Comparison of ENCODE assay signal across 19 cellular contexts in the genomic region with DNA sequence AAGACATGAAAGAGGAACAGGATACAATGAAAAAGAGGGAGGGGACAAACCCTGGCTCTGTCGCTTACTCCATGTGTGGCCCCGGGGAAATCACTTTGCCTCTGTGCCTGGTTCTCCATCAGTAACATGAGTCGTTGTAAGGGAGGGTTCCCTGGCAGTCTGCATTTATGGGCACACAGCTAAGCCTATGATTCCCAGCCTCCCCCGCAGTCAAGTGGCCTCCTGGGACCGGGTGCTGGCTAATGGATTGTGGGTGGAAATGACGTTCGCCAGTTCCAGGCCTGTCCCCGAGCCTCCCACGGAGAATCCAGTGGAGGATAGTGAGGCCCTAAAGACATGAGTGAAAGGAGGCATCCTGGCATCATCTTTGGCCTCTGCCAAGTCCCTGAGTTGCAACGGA. TPM values are rescaled to one million over a fixed set of nuclear protein-coding genes. Genes with fewer than 3 reads are reported as not detected.
A peak's percentile ranks its signal among the peaks of the same experiment; 100 is the strongest.
DNase-seq lines count a peak whose midpoint lies in the region; ATAC-seq and TF ChIP-seq lines count a peak whose summit lies in the region.
"Had no signal": no experiment of that assay in that cellular context is flagged by ENCODE, and none has a peak within 500 bp of the region (broad histone marks: within the 10 kb centered on the region; RNA-seq: fewer than 3 reads in every experiment).

No MANE protein-coding gene starts in this region.

- intact Hi-C loops in dorsolateral prefrontal cortex (cut with DNase I) (no loop called here), posterior cingulate gyrus (cut with DNase I) (no loop called here)
- intact Hi-C loops in CD8-positive, alpha-beta T cell (cut with DNase I, micrococcal nuclease) = no loop called here

- no peaks in the 10 kb centered on the region for H3K9me3 ChIP-seq in CD8-positive, alpha-beta T cell (ENCODE audit: low read length)
- H3K9me3 ChIP-seq: SJSA1, thyroid gland had no signal

- TF ChIP-seq CTCF in dorsolateral prefrontal cortex (IDR thresholded peaks at IDR 0.05 in 54 of 56, conservative IDR thresholded peaks at IDR 0.05 in 2 of 56; ENCODE audit: low read depth in 1 of 56, partially characterized antibody in 56 of 56) (no peak), chondrocyte (IDR thresholded peaks at IDR 0.05) (no peak)
- TF ChIP-seq CTCF in CD8-positive, alpha-beta T cell (IDR thresholded peaks at IDR 0.05) = no peak

- ATAC-seq in CD8-positive, alpha-beta T cell = no peak
- ATAC-seq in HG02870 (IDR thresholded peaks at IDR 0.05; ENCODE audit: unreplicated experiment) = no peak

- peak overlapping the region in 1 of 59 donors; percentile 1 for H3K4me3 ChIP-seq in dorsolateral prefrontal cortex
- H3K4me3 ChIP-seq in CD8-positive, alpha-beta T cell (ENCODE audit: low read depth, low read length) = no peak overlapping the region
- H3K4me3 ChIP-seq: SJSA1, skin epidermis, thyroid gland had no signal

- POLR2A ChIA-PET in CD8-positive, alpha-beta T cell (lab: Charles Lee) = no interaction called here

- CTCF ChIA-PET in CD8-positive, alpha-beta T cell (lab: Charles Lee) = interaction anchor here (1.3 kb wide), 1 partner anchor 55 kb away, joined by 3 read pairs; no protein-coding TSS in a partner anchor

- H3K4me1 Mint-ChIP-seq in CD8-positive, alpha-beta T cell (ENCODE audit: low read depth) = no peaks in the 10 kb centered on the region
- H3K4me1 Mint-ChIP-seq in chondrocyte (ENCODE audit: low read depth) = no peaks in the 10 kb centered on the region
- H3K4me1 Mint-ChIP-seq: mesothelial cell of epicardium had no signal

- no peak overlapping the region for H3K27ac Mint-ChIP-seq in CD8-positive, alpha-beta T cell
- no peak overlapping the region for H3K27ac Mint-ChIP-seq in chondrocyte (ENCODE audit: unreplicated experiment)
- H3K27ac Mint-ChIP-seq: B cell, mesothelial cell of epicardium had no signal

- no peaks in the 10 kb centered on the region for H3K27me3 Mint-ChIP-seq in CD8-positive, alpha-beta T cell (ENCODE audit: low read depth)
- no peaks in the 10 kb centered on the region for H3K27me3 Mint-ChIP-seq in chondrocyte (ENCODE audit: low read depth)
- H3K27me3 Mint-ChIP-seq: B cell had no signal

- H3K27ac ChIP-seq in dorsolateral prefrontal cortex = peak overlapping the region in 28 of 59 donors; percentile 5 to 67 (median 32)
- no peak overlapping the region for H3K27ac ChIP-seq in CD8-positive, alpha-beta T cell (ENCODE audit: low read depth, low read length)
- H3K27ac ChIP-seq: HL-60, SJSA1, skin epidermis, thyroid gland had no signal

- no peaks in the 10 kb centered on the region for H3K9me3 Mint-ChIP-seq in CD8-positive, alpha-beta T cell
- no peaks in the 10 kb centered on the region for H3K9me3 Mint-ChIP-seq in chondrocyte (ENCODE audit: low read depth)
- H3K9me3 Mint-ChIP-seq: mesothelial cell of epicardium had no signal

- H3K36me3 ChIP-seq in CD8-positive, alpha-beta T cell (ENCODE audit: insufficient read depth, low read length) = no peaks in the 10 kb centered on the region
- H3K36me3 ChIP-seq: thyroid gland had no signal

- H3K36me3 Mint-ChIP-seq in CD8-positive, alpha-beta T cell = peaks cover 10% of the 10 kb centered on the region
- H3K36me3 Mint-ChIP-seq in chondrocyte (ENCODE audit: low read depth) = peaks cover 7% of the 10 kb centered on the region

- no peaks in the 10 kb centered on the region for H3K4me1 ChIP-seq in CD8-positive, alpha-beta T cell (ENCODE audit: insufficient read depth, low read length)
- H3K4me1 ChIP-seq: thyroid gland had no signal

- no peaks in the 10 kb centered on the region for H3K27me3 ChIP-seq in dorsolateral prefrontal cortex
- no peaks in the 10 kb centered on the region for H3K27me3 ChIP-seq in CD8-positive, alpha-beta T cell (ENCODE audit: insufficient read depth, low read length)
- H3K27me3 ChIP-seq: SJSA1, thyroid gland had no signal

- H3K4me3 Mint-ChIP-seq in CD8-positive, alpha-beta T cell = no peak overlapping the region
- H3K4me3 Mint-ChIP-seq in chondrocyte (ENCODE audit: unreplicated experiment) = no peak overlapping the region
- H3K4me3 Mint-ChIP-seq: B cell, mesothelial cell of epicardium had no signal

- DNase-seq in DMS153 treated with DMSO at 0.1 percent for 48 hours (lab: John Stamatoyannopoulos, UW; ENCODE audit: unreplicated experiment) = peak; percentile 67
- peak; percentile 47 for DNase-seq in NCI-H1436 treated with DMSO at 0.1 percent for 48 hours (lab: John Stamatoyannopoulos, UW)
- peak in 6 of 10 donors; percentile 61 to 83 (median 66) for DNase-seq in dorsolateral prefrontal cortex
- peak in 7 of 10 donors; percentile 50 to 92 (median 62) for DNase-seq in posterior cingulate gyrus
- no peak for DNase-seq in CD8-positive, alpha-beta T cell
- no peak for DNase-seq in chondrocyte (ENCODE audit: low spot score)
- DNase-seq: activated CD8-positive, alpha-beta memory T cell treated with anti-CD3 and anti-CD28 coated beads, Interleukin-2, amount 50 U/mL, for 4 hours; activated gamma-delta T cell; foreskin melanocyte; NCI-H510A; stimulated activated CD4-positive, alpha-beta T cell treated with anti-CD3 and anti-CD28 coated beads, Interleukin-4, amount 100 ng/mL, for 4 hours; stimulated activated CD8-positive, alpha-beta memory T cell treated with anti-CD3 and anti-CD28 coated beads, Interleukin-4, amount 100 ng/mL, for 48 hours; thyroid gland had no signal

RNA-seq across cellular contexts. Expression of a gene that starts 42.7 kb away (rescaled TPM):
- total RNA-seq in dorsolateral prefrontal cortex (100 to 1,000 TPM in 119 of 120 experiments, 10 to 100 TPM in 1; 82.7 to 370 (median 148) TPM), chondrocyte (10.6 to 18.1 TPM (median 13.5 TPM) in 3 replicates)
- 1 to 10 TPM; 6.1 to 9.3 TPM for total RNA-seq in CD8-positive, alpha-beta T cell

Comparison
In these comparisons a context has a peak if more than half of its experiments do, and no peak if none do; other contexts are left out.
1. DNase-seq: peak in DMS153 treated with DMSO at 0.1 percent for 48 hours (single experiment), NCI-H1436 treated with DMSO at 0.1 percent for 48 hours (single experiment), dorsolateral prefrontal cortex (6 of 10) and posterior cingulate gyrus (7 of 10); none in CD8-positive, alpha-beta T cell (0 of 7) and chondrocyte (single experiment).